1 cellular context compared by ENCODE assay signal in genomic region chr9:109496126-109496707, GRCh38.
TF ChIP-seq lines count a peak whose summit lies in the region.

No MANE protein-coding gene starts in this region.

TF ChIP-seq in A549, 52 proteins besides CTCF, POLR2A, EP300 and RAD21 (continued from another document):
- TF ChIP-seq E2F6 (IDR thresholded peaks at IDR 0.05; ENCODE audit: borderline replicate concordance, low read depth) (no peak), MYC (IDR thresholded peaks at IDR 0.05; ENCODE audit: borderline replicate concordance, low read length) (no peak), ATOH8 (CRISPR knock-in tag; IDR thresholded peaks at IDR 0.05; ENCODE audit: low read depth) (no peak), HEYL (CRISPR knock-in tag; IDR thresholded peaks at IDR 0.05) (no peak), CHD2 (IDR thresholded peaks at IDR 0.05; ENCODE audit: low read length, partially characterized antibody) (no peak), FOXS1 (CRISPR knock-in tag; IDR thresholded peaks at IDR 0.05) (no peak)
